ENCODE assay signal across 1 cellular context in genomic region chr16:30697264-30698138, GRCh38.
A peak's percentile ranks its signal among the peaks of the same experiment; 100 is the strongest.
TF ChIP-seq lines count a peak whose summit lies in the region.

No MANE protein-coding gene starts in this region.

TF ChIP-seq in HepG2, 621 proteins besides CTCF, POLR2A, EP300 and RAD21 (continued from another document and continues in another):
- TF ChIP-seq, protein P1, sequence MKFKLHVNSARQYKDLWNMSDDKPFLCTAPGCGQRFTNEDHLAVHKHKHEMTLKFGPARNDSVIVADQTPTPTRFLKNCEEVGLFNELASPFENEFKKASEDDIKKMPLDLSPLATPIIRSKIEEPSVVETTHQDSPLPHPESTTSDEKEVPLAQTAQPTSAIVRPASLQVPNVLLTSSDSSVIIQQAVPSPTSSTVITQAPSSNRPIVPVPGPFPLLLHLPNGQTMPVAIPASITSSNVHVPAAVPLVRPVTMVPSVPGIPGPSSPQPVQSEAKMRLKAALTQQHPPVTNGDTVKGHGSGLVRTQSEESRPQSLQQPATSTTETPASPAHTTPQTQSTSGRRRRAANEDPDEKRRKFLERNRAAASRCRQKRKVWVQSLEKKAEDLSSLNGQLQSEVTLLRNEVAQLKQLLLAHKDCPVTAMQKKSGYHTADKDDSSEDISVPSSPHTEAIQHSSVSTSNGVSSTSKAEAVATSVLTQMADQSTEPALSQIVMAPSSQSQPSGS (CRISPR knock-in tag; IDR thresholded peaks at IDR 0.05), result no peak
- TF ChIP-seq IKZF5 (CRISPR knock-in tag; IDR thresholded peaks at IDR 0.05) (no peak), ZNF841 (CRISPR knock-in tag; IDR thresholded peaks at IDR 0.05; ENCODE audit: borderline replicate concordance) (no peak), IRX3 (CRISPR knock-in tag; IDR thresholded peaks at IDR 0.05; ENCODE audit: borderline replicate concordance, low read depth) (no peak; the same call in 1 of the 2 replicates), BHLHE40 (IDR thresholded peaks at IDR 0.05; ENCODE audit: low read length) (peak; percentile 89), EZH2 (conservative IDR thresholded peaks at IDR 0.05; ENCODE audit: low read depth, low read length) (no peak), ZNF850 (CRISPR knock-in tag; conservative IDR thresholded peaks at IDR 0.05) (no peak; the same call in 1 of the 2 replicates), ZSCAN12 (CRISPR knock-in tag; IDR thresholded peaks at IDR 0.05) (no peak), PHF8 (CRISPR knock-in tag; IDR thresholded peaks at IDR 0.05) (no peak), ZSCAN9 (CRISPR knock-in tag; IDR thresholded peaks at IDR 0.05; ENCODE audit: borderline replicate concordance) (no peak), ZNF713 (CRISPR knock-in tag; IDR thresholded peaks at IDR 0.05) (no peak), ZNF333 (CRISPR knock-in tag; IDR thresholded peaks at IDR 0.05; ENCODE audit: borderline replicate concordance) (no peak), MAX (IDR thresholded peaks at IDR 0.05) (no peak), SCMH1 (CRISPR knock-in tag; IDR thresholded peaks at IDR 0.05; ENCODE audit: borderline replicate concordance) (no peak), ZNF724P (CRISPR knock-in tag; IDR thresholded peaks at IDR 0.05; ENCODE audit: borderline replicate concordance) (no peak), ZSCAN30 (CRISPR knock-in tag; IDR thresholded peaks at IDR 0.05) (no peak), TCF12 (IDR thresholded peaks at IDR 0.05) (no peak), TCF12 (CRISPR knock-in tag; IDR thresholded peaks at IDR 0.05) (peak; percentile 37; the same call in 1 of the 2 replicates), ZNF572 (CRISPR knock-in tag; IDR thresholded peaks at IDR 0.05) (no peak; the same call in 1 of the 2 replicates), ZNF180 (CRISPR knock-in tag; IDR thresholded peaks at IDR 0.05; ENCODE audit: borderline replicate concordance, low read depth) (no peak), MAFF (IDR thresholded peaks at IDR 0.05; ENCODE audit: low read depth, low read length) (no peak), ATM (IDR thresholded peaks at IDR 0.05; ENCODE audit: borderline replicate concordance) (no peak), CREB1 (IDR thresholded peaks at IDR 0.05) (peak; percentile 86; the same call in 1 of the 2 replicates), CREB1 (CRISPR knock-in tag; IDR thresholded peaks at IDR 0.05) (no peak; the same call in 1 of the 2 replicates), ZNF891 (CRISPR knock-in tag; IDR thresholded peaks at IDR 0.05) (no peak), SNAPC4 (CRISPR knock-in tag; IDR thresholded peaks at IDR 0.05) (peak; percentile 44; the same call in 1 of the 2 replicates), AFF4 (CRISPR knock-in tag; IDR thresholded peaks at IDR 0.05) (no peak), MYNN (CRISPR knock-in tag; IDR thresholded peaks at IDR 0.05; ENCODE audit: low read depth) (no peak), PAX8 (CRISPR knock-in tag; IDR thresholded peaks at IDR 0.05; ENCODE audit: borderline replicate concordance) (no peak), MIER3 (CRISPR knock-in tag; IDR thresholded peaks at IDR 0.05; ENCODE audit: borderline replicate concordance) (no peak), CENPT (CRISPR knock-in tag; IDR thresholded peaks at IDR 0.05; ENCODE audit: low read depth) (no peak), NFKBIZ (CRISPR knock-in tag; IDR thresholded peaks at IDR 0.05) (no peak), PRMT3 (CRISPR knock-in tag; IDR thresholded peaks at IDR 0.05; ENCODE audit: borderline replicate concordance, low read depth) (no peak), NFYC (CRISPR knock-in tag; IDR thresholded peaks at IDR 0.05) (no peak), SPEN (CRISPR knock-in tag; IDR thresholded peaks at IDR 0.05; ENCODE audit: low read depth) (no peak)
- TF ChIP-seq, protein P2, sequence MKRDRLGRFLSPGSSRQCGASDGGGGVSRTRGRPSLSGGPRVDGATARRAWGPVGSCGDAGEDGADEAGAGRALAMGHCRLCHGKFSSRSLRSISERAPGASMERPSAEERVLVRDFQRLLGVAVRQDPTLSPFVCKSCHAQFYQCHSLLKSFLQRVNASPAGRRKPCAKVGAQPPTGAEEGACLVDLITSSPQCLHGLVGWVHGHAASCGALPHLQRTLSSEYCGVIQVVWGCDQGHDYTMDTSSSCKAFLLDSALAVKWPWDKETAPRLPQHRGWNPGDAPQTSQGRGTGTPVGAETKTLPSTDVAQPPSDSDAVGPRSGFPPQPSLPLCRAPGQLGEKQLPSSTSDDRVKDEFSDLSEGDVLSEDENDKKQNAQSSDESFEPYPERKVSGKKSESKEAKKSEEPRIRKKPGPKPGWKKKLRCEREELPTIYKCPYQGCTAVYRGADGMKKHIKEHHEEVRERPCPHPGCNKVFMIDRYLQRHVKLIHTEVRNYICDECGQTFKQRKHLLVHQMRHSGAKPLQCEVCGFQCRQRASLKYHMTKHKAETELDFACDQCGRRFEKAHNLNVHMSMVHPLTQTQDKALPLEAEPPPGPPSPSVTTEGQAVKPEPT (CRISPR knock-in tag; IDR thresholded peaks at IDR 0.05; ENCODE audit: low read depth), result no peak
- TF ChIP-seq, protein P3, sequence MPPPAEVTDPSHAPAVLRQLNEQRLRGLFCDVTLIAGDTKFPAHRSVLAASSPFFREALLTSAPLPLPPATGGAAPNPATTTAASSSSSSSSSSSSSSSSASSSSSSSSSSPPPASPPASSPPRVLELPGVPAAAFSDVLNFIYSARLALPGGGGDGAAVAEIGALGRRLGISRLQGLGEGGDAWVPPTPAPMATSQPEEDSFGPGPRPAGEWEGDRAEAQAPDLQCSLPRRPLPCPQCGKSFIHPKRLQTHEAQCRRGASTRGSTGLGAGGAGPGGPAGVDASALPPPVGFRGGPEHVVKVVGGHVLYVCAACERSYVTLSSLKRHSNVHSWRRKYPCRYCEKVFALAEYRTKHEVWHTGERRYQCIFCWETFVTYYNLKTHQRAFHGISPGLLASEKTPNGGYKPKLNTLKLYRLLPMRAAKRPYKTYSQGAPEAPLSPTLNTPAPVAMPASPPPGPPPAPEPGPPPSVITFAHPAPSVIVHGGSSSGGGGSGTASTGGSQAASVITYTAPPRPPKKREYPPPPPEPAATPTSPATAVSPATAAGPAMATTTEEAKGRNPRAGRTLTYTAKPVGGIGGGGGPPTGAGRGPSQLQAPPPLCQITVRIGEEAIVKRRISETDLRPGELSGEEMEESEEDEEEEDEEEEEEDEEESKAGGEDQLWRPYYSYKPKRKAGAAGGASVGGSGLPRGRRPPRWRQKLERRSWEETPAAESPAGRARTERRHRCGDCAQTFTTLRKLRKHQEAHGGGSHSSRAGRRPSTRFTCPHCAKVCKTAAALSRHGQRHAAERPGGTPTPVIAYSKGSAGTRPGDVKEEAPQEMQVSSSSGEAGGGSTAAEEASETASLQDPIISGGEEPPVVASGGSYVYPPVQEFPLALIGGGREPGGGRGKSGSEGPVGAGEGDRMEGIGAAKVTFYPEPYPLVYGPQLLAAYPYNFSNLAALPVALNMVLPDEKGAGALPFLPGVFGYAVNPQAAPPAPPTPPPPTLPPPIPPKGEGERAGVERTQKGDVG (CRISPR knock-in tag; IDR thresholded peaks at IDR 0.05; ENCODE audit: borderline replicate concordance), result 0 out of 2 replicates have a peak, but pooled peaks have one; percentile 70
- TF ChIP-seq, protein P4, sequence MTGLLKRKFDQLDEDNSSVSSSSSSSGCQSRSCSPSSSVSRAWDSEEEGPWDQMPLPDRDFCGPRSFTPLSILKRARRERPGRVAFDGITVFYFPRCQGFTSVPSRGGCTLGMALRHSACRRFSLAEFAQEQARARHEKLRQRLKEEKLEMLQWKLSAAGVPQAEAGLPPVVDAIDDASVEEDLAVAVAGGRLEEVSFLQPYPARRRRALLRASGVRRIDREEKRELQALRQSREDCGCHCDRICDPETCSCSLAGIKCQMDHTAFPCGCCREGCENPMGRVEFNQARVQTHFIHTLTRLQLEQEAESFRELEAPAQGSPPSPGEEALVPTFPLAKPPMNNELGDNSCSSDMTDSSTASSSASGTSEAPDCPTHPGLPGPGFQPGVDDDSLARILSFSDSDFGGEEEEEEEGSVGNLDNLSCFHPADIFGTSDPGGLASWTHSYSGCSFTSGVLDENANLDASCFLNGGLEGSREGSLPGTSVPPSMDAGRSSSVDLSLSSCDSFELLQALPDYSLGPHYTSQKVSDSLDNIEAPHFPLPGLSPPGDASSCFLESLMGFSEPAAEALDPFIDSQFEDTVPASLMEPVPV (CRISPR knock-in tag; IDR thresholded peaks at IDR 0.05), result no peak
- TF ChIP-seq, protein P5, sequence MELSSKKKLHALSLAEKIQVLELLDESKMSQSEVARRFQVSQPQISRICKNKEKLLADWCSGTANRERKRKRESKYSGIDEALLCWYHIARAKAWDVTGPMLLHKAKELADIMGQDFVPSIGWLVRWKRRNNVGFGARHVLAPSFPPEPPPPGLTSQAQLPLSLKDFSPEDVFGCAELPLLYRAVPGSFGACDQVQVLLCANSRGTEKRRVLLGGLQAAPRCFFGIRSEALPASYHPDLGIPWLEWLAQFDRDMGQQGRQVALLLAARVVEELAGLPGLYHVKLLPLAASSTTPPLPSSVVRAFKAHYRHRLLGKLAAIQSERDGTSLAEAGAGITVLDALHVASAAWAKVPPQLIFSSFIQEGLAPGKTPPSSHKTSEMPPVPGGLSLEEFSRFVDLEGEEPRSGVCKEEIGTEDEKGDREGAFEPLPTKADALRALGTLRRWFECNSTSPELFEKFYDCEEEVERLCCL (CRISPR knock-in tag; IDR thresholded peaks at IDR 0.05; ENCODE audit: borderline replicate concordance), result no peak
